ENCODE assay signal across 12 cellular contexts in genomic region chr1:154427173-154428139, GRCh38. TPM values are rescaled to one million over a fixed set of nuclear protein-coding genes. Genes with fewer than 3 reads are reported as not detected.
DNase-seq lines count a peak whose midpoint lies in the region; ATAC-seq and TF ChIP-seq lines count a peak whose summit lies in the region.
"Had no signal": no experiment of that assay in that cellular context is flagged by ENCODE, and none has a peak within 500 bp of the region (broad histone marks: within the 10 kb centered on the region; RNA-seq: fewer than 3 reads in every experiment).

No MANE protein-coding gene starts in this region.

- CTCF ChIA-PET in PC-3 (lab: Charles Lee): no interaction called here

- H3K27me3 Mint-ChIP-seq in CD14-positive monocyte (ENCODE audit: low read depth in 3 of 3) (peaks cover 0 to 3% (median 0%) of the 10 kb centered on the region in 3 donors), neural progenitor cell (ENCODE audit: insufficient read depth, low read depth) (no peaks in the 10 kb centered on the region)
- H3K27me3 Mint-ChIP-seq: CD8-positive, alpha-beta memory T cell had no signal

- H3K9me3 Mint-ChIP-seq in CD14-positive monocyte (no peaks in the 10 kb centered on the region), neural progenitor cell (no peaks in the 10 kb centered on the region)
- H3K9me3 Mint-ChIP-seq: CD8-positive, alpha-beta memory T cell had no signal

- no peaks in the 10 kb centered on the region for H3K9me2 ChIP-seq in PC-3 (replicated peaks; ENCODE audit: low read length)

- H3K4me1 ChIP-seq in RWPE2 (ENCODE audit: insufficient read depth, poor library complexity, severe bottlenecking): peaks cover 57% of the 10 kb centered on the region
- H3K4me1 ChIP-seq in neural progenitor cell: peaks cover 19% of the 10 kb centered on the region
- H3K4me1 ChIP-seq in PC-3 (ENCODE audit: insufficient read depth, low read length): peaks cover 38% of the 10 kb centered on the region

- peak overlapping the region; percentile 30 for H3K27ac ChIP-seq in RWPE2 (ENCODE audit: poor library complexity, severe bottlenecking)
- no peak overlapping the region for H3K27ac ChIP-seq in neural progenitor cell
- no peak overlapping the region for H3K27ac ChIP-seq in PC-3 (ENCODE audit: low read length)

- H3K27ac Mint-ChIP-seq in CD14-positive monocyte (peak overlapping the region; percentile 57 to 99 (median 90)), neural progenitor cell (peak overlapping the region; percentile 72)
- H3K27ac Mint-ChIP-seq: nephron progenitor cell had no signal

- H3K9me3 ChIP-seq in RWPE2 (ENCODE audit: severe bottlenecking) (no peaks in the 10 kb centered on the region), neural progenitor cell (ENCODE audit: low read depth) (no peaks in the 10 kb centered on the region), PC-3 (ENCODE audit: low read length) (no peaks in the 10 kb centered on the region)

- H3K4me3 Mint-ChIP-seq in CD14-positive monocyte: no peak overlapping the region
- no peak overlapping the region for H3K4me3 Mint-ChIP-seq in neural progenitor cell
- H3K4me3 Mint-ChIP-seq: CD8-positive, alpha-beta memory T cell; nephron progenitor cell had no signal

- ATAC-seq in RWPE2 (ENCODE audit: low read depth): no peak
- ATAC-seq in PC-3: no peak
- ATAC-seq in GM19351 (IDR thresholded peaks at IDR 0.05; ENCODE audit: unreplicated experiment): no peak
- no peak for ATAC-seq in GM21529 (IDR thresholded peaks at IDR 0.05; ENCODE audit: unreplicated experiment)

- BruUV-seq in PC-3 (replicated peaks; lab: Mats Ljungman, UMichigan): no TSS peak

- H3K9ac ChIP-seq in neural progenitor cell: no peak overlapping the region
- no peak overlapping the region for H3K9ac ChIP-seq in PC-3 (ENCODE audit: low read length)

- H3K36me3 Mint-ChIP-seq in CD14-positive monocyte (peaks cover 60 to 80% of the 10 kb centered on the region in 2 donors), neural progenitor cell (no peaks in the 10 kb centered on the region)

- H3K79me2 ChIP-seq in neural progenitor cell (ENCODE audit: low read depth) (no peaks in the 10 kb centered on the region), PC-3 (ENCODE audit: low read length) (peaks cover 9% of the 10 kb centered on the region)

- intact Hi-C loops in CD14-positive monocyte (cut with micrococcal nuclease) (no loop called here), PC-3 (cut with micrococcal nuclease) (no loop called here)

- H4K20me1 ChIP-seq in neural progenitor cell (ENCODE audit: low read depth) (no peaks in the 10 kb centered on the region), PC-3 (ENCODE audit: low read length) (no peaks in the 10 kb centered on the region)

- H3K4me1 Mint-ChIP-seq in CD14-positive monocyte: peaks cover 80% of the 10 kb centered on the region
- H3K4me1 Mint-ChIP-seq in neural progenitor cell: peaks cover 49% of the 10 kb centered on the region

- no peaks in the 10 kb centered on the region for H3F3A ChIP-seq in neural progenitor cell (ENCODE audit: low read depth)
- peaks cover 13% of the 10 kb centered on the region for H3F3A ChIP-seq in PC-3 (ENCODE audit: low read length, unreplicated experiment)

- no peak for TF ChIP-seq CTCF in CD14-positive monocyte (IDR thresholded peaks at IDR 0.05)
- TF ChIP-seq CTCF in RWPE2 (IDR thresholded peaks at IDR 0.05; ENCODE audit: poor library complexity, severe bottlenecking): no peak
- TF ChIP-seq CTCF in fibroblast of mammary gland (conservative IDR thresholded peaks at IDR 0.05; ENCODE audit: control insufficient read depth, insufficient read depth, low read depth, low read length): no peak
- TF ChIP-seq CTCF in neural progenitor cell (IDR thresholded peaks at IDR 0.05): no peak
- no peak for TF ChIP-seq CTCF in PC-3 (conservative IDR thresholded peaks at IDR 0.05; ENCODE audit: low read depth, low read length)

- H3K27me3 ChIP-seq in RWPE2 (ENCODE audit: insufficient read depth, poor library complexity, severe bottlenecking) (no peaks in the 10 kb centered on the region), neural progenitor cell (no peaks in the 10 kb centered on the region), PC-3 (ENCODE audit: low read length) (no peaks in the 10 kb centered on the region)

- H3K36me3 ChIP-seq in RWPE2 (ENCODE audit: low read depth): peaks cover 15% of the 10 kb centered on the region
- no peaks in the 10 kb centered on the region for H3K36me3 ChIP-seq in neural progenitor cell
- H3K36me3 ChIP-seq in PC-3 (ENCODE audit: low read depth, low read length): no peaks in the 10 kb centered on the region

- POLR2A ChIA-PET in PC-3 (lab: Charles Lee; ENCODE audit: unreplicated experiment): no interaction called here

- no peak overlapping the region for H3K4me3 ChIP-seq in RWPE2 (ENCODE audit: severe bottlenecking)
- no peak overlapping the region for H3K4me3 ChIP-seq in fibroblast of mammary gland (ENCODE audit: control insufficient read depth, low read depth, low read length)
- no peak overlapping the region for H3K4me3 ChIP-seq in neural progenitor cell
- no peak overlapping the region for H3K4me3 ChIP-seq in PC-3 (ENCODE audit: low read length)

- H2AFZ ChIP-seq in neural progenitor cell (replicated peaks) (no peak overlapping the region), PC-3 (ENCODE audit: low read length) (no peak overlapping the region)

- H3K4me2 ChIP-seq in neural progenitor cell (no peak overlapping the region), PC-3 (ENCODE audit: low read length) (no peak overlapping the region)

- DNase-seq in CD14-positive monocyte (ENCODE audit: low spot score): no peak
- DNase-seq in RWPE2 (ENCODE audit: low spot score): no peak
- DNase-seq in fibroblast of mammary gland (ENCODE audit: low read depth): peak; percentile 79
- DNase-seq in neural progenitor cell (ENCODE audit: low spot score): no peak
- no peak for DNase-seq in PC-3
- no peak for DNase-seq in stimulated activated naive CD4-positive, alpha-beta T cell (lab: John Stamatoyannopoulos, UW)
- DNase-seq: activated CD4-positive, CD25-positive, alpha-beta regulatory T cell treated with anti-CD3 and anti-CD28 coated beads, Interleukin-2, amount 50 U/mL, for 72 hours; NCI-H1930; nephron progenitor cell had no signal

RNA-seq across cellular contexts. Expression of gene IL6R, which starts 22.3 kb away (rescaled TPM):
- 10 to 100 TPM; 56.4 to 81.7 TPM for polyA plus RNA-seq in CD14-positive monocyte
- total RNA-seq in neural progenitor cell (ENCODE audit: low replicate concordance) (0.09 TPM in 1 of 2 replicates, not detected in the other), PC-3 (2014; rRNA removed) (16.1 and 43.3 TPM in 2 replicates)

Comparison
In these comparisons a context has a peak if more than half of its experiments do, and no peak if none do; other contexts are left out.
1. RNA of gene IL6R, which starts 22.3 kb away (total RNA-seq): 16.1 to 43.3 TPM in PC-3; 0.09 TPM in neural progenitor cell; every median in the first group is over 10 times any median in the second.